ENCODE assay signal across 8 cellular contexts in the genomic region with DNA sequence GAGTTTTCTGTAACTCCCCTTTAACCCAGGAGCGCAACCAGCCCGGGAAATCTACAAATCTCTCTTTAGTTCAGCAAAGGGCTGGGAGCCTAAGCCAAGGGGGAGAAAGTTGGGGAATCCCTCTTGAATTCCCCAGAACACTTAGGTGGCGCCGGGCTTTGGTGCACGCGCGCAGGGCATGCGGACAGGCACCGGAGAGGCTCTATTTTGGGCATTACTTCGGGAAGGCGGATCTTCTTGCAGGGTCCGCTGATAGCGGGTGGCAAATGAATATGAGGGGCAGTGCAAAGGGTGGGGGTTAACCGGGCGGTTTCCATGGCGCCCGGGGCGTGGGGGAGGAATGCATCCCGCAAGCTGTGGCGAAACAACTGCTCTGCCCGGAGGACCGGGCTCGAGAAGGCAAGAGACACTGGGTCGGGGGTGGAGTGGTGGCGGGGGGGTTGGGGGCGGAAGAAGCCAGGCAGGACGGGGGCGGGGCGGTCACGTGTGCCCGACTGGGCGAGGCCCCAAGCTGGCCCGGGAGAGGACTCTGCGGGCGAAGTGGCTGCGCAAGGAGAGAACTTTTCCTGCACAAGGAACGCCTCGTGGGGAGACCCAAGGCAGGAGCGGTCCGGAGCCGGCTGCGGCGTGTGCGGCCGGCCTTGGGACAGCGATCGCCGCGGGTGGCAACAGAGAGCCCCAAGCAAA. TPM values are rescaled to one million over a fixed set of nuclear protein-coding genes. Genes with fewer than 3 reads are reported as not detected.
DNase-seq lines count a peak whose midpoint lies in the region; ATAC-seq and TF ChIP-seq lines count a peak whose summit lies in the region.

A gene with protein sequence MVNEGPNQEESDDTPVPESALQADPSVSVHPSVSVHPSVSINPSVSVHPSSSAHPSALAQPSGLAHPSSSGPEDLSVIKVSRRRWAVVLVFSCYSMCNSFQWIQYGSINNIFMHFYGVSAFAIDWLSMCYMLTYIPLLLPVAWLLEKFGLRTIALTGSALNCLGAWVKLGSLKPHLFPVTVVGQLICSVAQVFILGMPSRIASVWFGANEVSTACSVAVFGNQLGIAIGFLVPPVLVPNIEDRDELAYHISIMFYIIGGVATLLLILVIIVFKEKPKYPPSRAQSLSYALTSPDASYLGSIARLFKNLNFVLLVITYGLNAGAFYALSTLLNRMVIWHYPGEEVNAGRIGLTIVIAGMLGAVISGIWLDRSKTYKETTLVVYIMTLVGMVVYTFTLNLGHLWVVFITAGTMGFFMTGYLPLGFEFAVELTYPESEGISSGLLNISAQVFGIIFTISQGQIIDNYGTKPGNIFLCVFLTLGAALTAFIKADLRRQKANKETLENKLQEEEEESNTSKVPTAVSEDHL (plus strand): TSS at position 522 of the 687 bp plus-strand sequence. CDS start 353 bp downstream, outside the sequence.

- H3K9me3 Mint-ChIP-seq in activated naive CD4-positive, alpha-beta T cell treated with anti-CD3 and anti-CD28 coated beads, Interleukin-2, amount 10 ng/mL, durations not matched to agents 7 days and 5 days: no peaks in the 10 kb centered on the region

- peaks cover 20% of the 10 kb centered on the region for H3K4me1 Mint-ChIP-seq in activated naive CD4-positive, alpha-beta T cell treated with anti-CD3 and anti-CD28 coated beads, Interleukin-2, amount 10 ng/mL, durations not matched to agents 7 days and 5 days

- peak within 1 kb of the TSS; percentile 81 for H3K27ac Mint-ChIP-seq in activated naive CD4-positive, alpha-beta T cell treated with anti-CD3 and anti-CD28 coated beads, Interleukin-2, amount 10 ng/mL, durations not matched to agents 7 days and 5 days

- H2BK12ac ChIP-seq in neuronal stem cell (ENCODE audit: low read length): peak within 1 kb of the TSS; percentile 79

- WGBS in neuronal stem cell (ENCODE audit: extremely low coverage in 2 of 2, insufficient read length in 2 of 2, insufficient replicate concordance in 1 of 2), 2 donors: no CpG with 5 or more reads among the region's 49 CpGs
- WGBS in thyroid gland, 2 donors: 1 to 2% methylated on average over 32 to 36 of the region's 49 CpGs

- DNase-seq in NOMO-1 (lab: John Stamatoyannopoulos, UW; ENCODE audit: unreplicated experiment in 2 of 2) (peak; percentile 58 to 72), NOMO-1 treated with dmso at 0.1 percent for 144 hours (lab: John Stamatoyannopoulos, UW; ENCODE audit: unreplicated experiment) (no peak), RKO (ENCODE audit: low spot score) (peak; percentile 66), globus pallidus (ENCODE audit: low spot score) (peak; percentile 70), neuronal stem cell (ENCODE audit: low spot score) (peak; percentile 70), thyroid gland (peak; percentile 89)
- DNase-seq in activated naive CD4-positive, alpha-beta T cell treated with anti-CD3 and anti-CD28 coated beads, Interleukin-2, amount 10 ng/mL, durations not matched to agents 7 days and 5 days: peak; percentile 74

- H3K4me3 ChIP-seq in neuronal stem cell (ENCODE audit: low read length in 2 of 2) (peak within 1 kb of the TSS; percentile 55 to 83), thyroid gland (replicated peaks in 1 of 3) (peak within 1 kb of the TSS; percentile 34 to 52 (median 36))

- H3K27me3 ChIP-seq in neuronal stem cell (ENCODE audit: control insufficient read depth in 3 of 3, insufficient read depth in 3 of 3, low read depth in 1 of 3, low read length in 3 of 3) (peaks cover 0 to 6% (median 0%) of the 10 kb centered on the region in 3 experiments), thyroid gland (no peaks in the 10 kb centered on the region)

- H4K91ac ChIP-seq in neuronal stem cell (ENCODE audit: low read depth, low read length, poor library complexity): no peak within 1 kb of the TSS

- peaks cover 9 to 12% of the 10 kb centered on the region in 2 donors for H3K4me1 ChIP-seq in neuronal stem cell (ENCODE audit: control insufficient read depth in 2 of 2, insufficient read depth in 1 of 2, low read depth in 1 of 2, low read length in 2 of 2)
- H3K4me1 ChIP-seq in thyroid gland: peaks cover 19 to 27% of the 10 kb centered on the region in 2 donors

- peak within 1 kb of the TSS; percentile 94 for H3K18ac ChIP-seq in neuronal stem cell (ENCODE audit: low read length)

- no peak within 1 kb of the TSS for H2AK5ac ChIP-seq in neuronal stem cell (ENCODE audit: low read depth, low read length)

- ATAC-seq in HG03196 (IDR thresholded peaks at IDR 0.05; ENCODE audit: unreplicated experiment): peak; percentile 42

- H3K14ac ChIP-seq in neuronal stem cell (ENCODE audit: low read length): no peak within 1 kb of the TSS

- CTCF ChIA-PET in activated naive CD4-positive, alpha-beta T cell treated with anti-CD3 and anti-CD28 coated beads, Interleukin-2, amount 10 ng/mL, durations not matched to agents 7 days and 5 days (lab: Charles Lee): interaction anchor here (0.8 to 6.8 kb wide), 23 partner anchors 10 to 404 kb away, joined by 3 to 159 read pairs (median 4); a partner anchor contains a TSS

- no peak for TF ChIP-seq CTCF in thyroid gland (IDR thresholded peaks at IDR 0.05)

- H3K4me3 Mint-ChIP-seq in activated naive CD4-positive, alpha-beta T cell treated with anti-CD3 and anti-CD28 coated beads, Interleukin-2, amount 10 ng/mL, durations not matched to agents 7 days and 5 days: peak within 1 kb of the TSS; percentile 81

- peak within 1 kb of the TSS; percentile 98 for H2AFZ ChIP-seq in neuronal stem cell (ENCODE audit: low read length)

- H3K36me3 ChIP-seq in neuronal stem cell (replicated peaks in 1 of 2; ENCODE audit: control insufficient read depth in 2 of 2, insufficient read depth in 2 of 2, low read length in 2 of 2): no peaks in the 10 kb centered on the region
- no peaks in the 10 kb centered on the region for H3K36me3 ChIP-seq in thyroid gland

- no peaks in the 10 kb centered on the region for H3K79me1 ChIP-seq in neuronal stem cell (ENCODE audit: low read depth, low read length)

- intact Hi-C loops in thyroid gland (cut with DNase I): no loop called here

- H3K9me3 ChIP-seq in neuronal stem cell (replicated peaks in 1 of 2; ENCODE audit: control insufficient read depth in 2 of 2, insufficient read depth in 1 of 2, low read depth in 1 of 2, low read length in 2 of 2): no peaks in the 10 kb centered on the region
- H3K9me3 ChIP-seq in thyroid gland: no peaks in the 10 kb centered on the region

- H2BK15ac ChIP-seq in neuronal stem cell (ENCODE audit: low read length): peak within 1 kb of the TSS; percentile 1

- no peak within 1 kb of the TSS for H2BK120ac ChIP-seq in neuronal stem cell (ENCODE audit: low read depth, low read length)

- peak within 1 kb of the TSS; percentile 75 for H3K9ac ChIP-seq in neuronal stem cell (ENCODE audit: low read depth, low read length, poor library complexity)

- H3K23ac ChIP-seq in neuronal stem cell (ENCODE audit: low read depth, low read length, poor library complexity): peak within 1 kb of the TSS; percentile 45

- no peak within 1 kb of the TSS for H4K8ac ChIP-seq in neuronal stem cell (ENCODE audit: low read depth, low read length)

- H3K36me3 Mint-ChIP-seq in activated naive CD4-positive, alpha-beta T cell treated with anti-CD3 and anti-CD28 coated beads, Interleukin-2, amount 10 ng/mL, durations not matched to agents 7 days and 5 days: no peaks in the 10 kb centered on the region

- no peaks in the 10 kb centered on the region for H3K27me3 Mint-ChIP-seq in activated naive CD4-positive, alpha-beta T cell treated with anti-CD3 and anti-CD28 coated beads, Interleukin-2, amount 10 ng/mL, durations not matched to agents 7 days and 5 days

- H3K27ac ChIP-seq in neuronal stem cell (replicated peaks; ENCODE audit: low read length): peak within 1 kb of the TSS; percentile 74
- H3K27ac ChIP-seq in thyroid gland: peak within 1 kb of the TSS; percentile 74 to 91 (median 88)

- H3K4ac ChIP-seq in neuronal stem cell (ENCODE audit: low read length): peak within 1 kb of the TSS; percentile 19

- H3K4me2 ChIP-seq in neuronal stem cell (ENCODE audit: insufficient read depth, low read length, poor library complexity, severe bottlenecking): peak within 1 kb of the TSS; percentile 89

- peak within 1 kb of the TSS; percentile 83 for H2BK5ac ChIP-seq in neuronal stem cell (ENCODE audit: low read length)

- TF ChIP-seq POLR2A in thyroid gland (IDR thresholded peaks at IDR 0.05): peak in 1 of 2 donors; percentile 83

RNA-seq across cellular contexts. Expression of the gene that starts here (rescaled TPM):
- polyA plus RNA-seq in neuronal stem cell (2013, experiment 1 of 2): 2.4 TPM
- 2.0 TPM for polyA plus RNA-seq in neuronal stem cell (2013, experiment 2 of 2)
- 1 to 10 TPM; 4.3 to 9.1 (median 6.3) TPM for total RNA-seq in thyroid gland
